ENCODE assay signal across 19 cellular contexts in genomic region chr2:223994562-223995162, GRCh38. TPM values are rescaled to one million over a fixed set of nuclear protein-coding genes. Genes with fewer than 3 reads are reported as not detected.
A peak's percentile ranks its signal among the peaks of the same experiment; 100 is the strongest.
DNase-seq lines count a peak whose midpoint lies in the region; ATAC-seq and TF ChIP-seq lines count a peak whose summit lies in the region.
"Had no signal": no experiment of that assay in that cellular context is flagged by ENCODE, and none has a peak within 500 bp of the region (broad histone marks: within the 10 kb centered on the region; RNA-seq: fewer than 3 reads in every experiment).

No MANE protein-coding gene starts in this region.

- H2AFZ ChIP-seq in trophoblast cell (ENCODE audit: insufficient read depth, low read length, poor library complexity) = no peak overlapping the region

- H3K4me1 ChIP-seq in endodermal cell (ENCODE audit: control insufficient read depth, insufficient read depth, low read length) (no peaks in the 10 kb centered on the region), trophoblast cell (ENCODE audit: control insufficient read depth in 1 of 2, insufficient read depth in 2 of 2, low read length in 2 of 2) (peaks cover 0 to 6% of the 10 kb centered on the region in 2 experiments)

- H4K91ac ChIP-seq in trophoblast cell (ENCODE audit: low read depth, low read length) = peak overlapping the region; percentile 4

- no peak overlapping the region for H4K12ac ChIP-seq in trophoblast cell (ENCODE audit: low read depth, low read length)

- H3K27me3 ChIP-seq in endodermal cell (ENCODE audit: control insufficient read depth, insufficient read depth, low read length, poor library complexity, severe bottlenecking) (no peaks in the 10 kb centered on the region), trophoblast cell (ENCODE audit: insufficient read depth, low read length) (no peaks in the 10 kb centered on the region)
- H3K27me3 ChIP-seq: gastrocnemius medialis had no signal

- no peak overlapping the region for H2BK120ac ChIP-seq in trophoblast cell (ENCODE audit: insufficient read depth, low read length, poor library complexity)

- no peaks in the 10 kb centered on the region for H3K9me3 Mint-ChIP-seq in activated T-cell treated with anti-CD3 and anti-CD28 coated beads, Interleukin-2, amount 50 U/mL, for 24 hours
- no peaks in the 10 kb centered on the region for H3K9me3 Mint-ChIP-seq in endodermal cell
- H3K9me3 Mint-ChIP-seq: activated T-helper 2 cell treated with anti-CD3 and anti-CD28 coated beads, Interferon-gamma antibody, Interleukin-2, Interleukin-4, amounts not matched to agents 10 μg/mL and 5 μg/mL and 100 μg/mL, durations not matched to agents 14 hours and 24 hours and 36 hours; CD4-positive, CD25-positive, alpha-beta regulatory T cell had no signal

- H3K4ac ChIP-seq in trophoblast cell (ENCODE audit: low read depth, low read length) = no peak overlapping the region

- no peak overlapping the region for H4K8ac ChIP-seq in trophoblast cell (ENCODE audit: low read depth, low read length)

- no peak for TF ChIP-seq CTCF in endodermal cell (conservative IDR thresholded peaks at IDR 0.05)

- H3K9ac ChIP-seq in endodermal cell (ENCODE audit: extremely low read depth, low read length, poor library complexity, severe bottlenecking) (no peak overlapping the region), trophoblast cell (ENCODE audit: low read length) (no peak overlapping the region)

- H3K18ac ChIP-seq in trophoblast cell (ENCODE audit: low read length) = no peak overlapping the region

- H3K27ac Mint-ChIP-seq in activated T-cell treated with anti-CD3 and anti-CD28 coated beads, Interleukin-2, amount 50 U/mL, for 24 hours = peak overlapping the region; percentile 79
- peak overlapping the region; percentile 16 for H3K27ac Mint-ChIP-seq in endodermal cell
- H3K27ac Mint-ChIP-seq: CD4-positive, CD25-positive, alpha-beta regulatory T cell had no signal

- WGBS in endodermal cell (ENCODE audit: insufficient coverage in 1 of 2, insufficient read length in 1 of 2), 2 experiments = 89 to 90% methylated on average over 2 to 4 of the region's 4 CpGs
- WGBS in trophoblast cell (ENCODE audit: extremely low coverage, insufficient coverage, insufficient read length) = no CpG with 5 or more reads among the region's 4 CpGs

- H3K4me3 ChIP-seq in endodermal cell (ENCODE audit: low read length) (no peak overlapping the region), trophoblast cell (ENCODE audit: low read depth, low read length) (no peak overlapping the region)
- H3K4me3 ChIP-seq: gastrocnemius medialis had no signal

- H3K9me3 ChIP-seq in endodermal cell (ENCODE audit: control insufficient read depth, low read length) = no peaks in the 10 kb centered on the region
- H3K9me3 ChIP-seq in trophoblast cell (ENCODE audit: insufficient read depth, low read depth, low read length) = no peaks in the 10 kb centered on the region
- H3K9me3 ChIP-seq: gastrocnemius medialis had no signal

- no peak overlapping the region for H2BK12ac ChIP-seq in trophoblast cell (ENCODE audit: low read length)

- H3K14ac ChIP-seq in trophoblast cell (ENCODE audit: low read length) = no peak overlapping the region

- in situ Hi-C loops in G401 (cut with HindIII; ENCODE audit: low sequenced_read_pairs) = no loop called here

- no peaks in the 10 kb centered on the region for H3K79me2 ChIP-seq in trophoblast cell (ENCODE audit: control insufficient read depth, insufficient read depth, low read length, poor library complexity)

- no peak overlapping the region for H3K4me3 Mint-ChIP-seq in activated T-cell treated with anti-CD3 and anti-CD28 coated beads, Interleukin-2, amount 50 U/mL, for 24 hours
- H3K4me3 Mint-ChIP-seq in endodermal cell = no peak overlapping the region
- H3K4me3 Mint-ChIP-seq: CD4-positive, CD25-positive, alpha-beta regulatory T cell had no signal

- H3K27me3 Mint-ChIP-seq in activated T-cell treated with anti-CD3 and anti-CD28 coated beads, Interleukin-2, amount 50 U/mL, for 24 hours = no peaks in the 10 kb centered on the region
- no peaks in the 10 kb centered on the region for H3K27me3 Mint-ChIP-seq in endodermal cell (ENCODE audit: insufficient read depth)

- ATAC-seq in HG02938 (IDR thresholded peaks at IDR 0.05; ENCODE audit: unreplicated experiment) = peak; percentile 42
- ATAC-seq in HG02763 (IDR thresholded peaks at IDR 0.05; ENCODE audit: unreplicated experiment) = no peak

- H3K27ac ChIP-seq in endodermal cell (ENCODE audit: low read depth, low read length) (no peak overlapping the region), trophoblast cell (ENCODE audit: low read depth, low read length) (no peak overlapping the region)
- H3K27ac ChIP-seq: gastrocnemius medialis, VCaP had no signal

- DNase-seq in activated T-cell treated with anti-CD3 and anti-CD28 coated beads, Interleukin-2, amount 50 U/mL, for 24 hours = no peak
- no peak for DNase-seq in activated T-cell treated with anti-CD3 and anti-CD28 coated beads, Interleukin-2, amount 50 U/mL, for 1 hour
- DNase-seq in endodermal cell (no peak), trophoblast cell (no peak), G401 (ENCODE audit: low spot score) (no peak), A172 (ENCODE audit: low spot score) (no peak)
- DNase-seq: activated CD8-positive, alpha-beta memory T cell treated with anti-CD3 and anti-CD28 coated beads for 24 hours; CD4-positive, CD25-positive, alpha-beta regulatory T cell; central memory CD4-positive, alpha-beta T cell; gastrocnemius medialis; NCI-H1436; NCI-H2171; NCI-H526 treated with DMSO at 0.1 percent for 48 hours; SIG-M5; stimulated activated CD8-positive, alpha-beta memory T cell treated with anti-CD3 and anti-CD28 coated beads, Interleukin-4, amount 100 ng/mL, for 48 hours had no signal

- H3K23ac ChIP-seq in trophoblast cell (ENCODE audit: low read length) = no peak overlapping the region

- H3K4me1 Mint-ChIP-seq in activated T-cell treated with anti-CD3 and anti-CD28 coated beads, Interleukin-2, amount 50 U/mL, for 24 hours (ENCODE audit: low read depth) = peaks cover 17% of the 10 kb centered on the region
- peaks cover 4% of the 10 kb centered on the region for H3K4me1 Mint-ChIP-seq in endodermal cell
- H3K4me1 Mint-ChIP-seq: CD4-positive, CD25-positive, alpha-beta regulatory T cell had no signal

- H3K36me3 Mint-ChIP-seq in activated T-cell treated with anti-CD3 and anti-CD28 coated beads, Interleukin-2, amount 50 U/mL, for 24 hours (ENCODE audit: low read depth) = peaks cover 19% of the 10 kb centered on the region
- H3K36me3 Mint-ChIP-seq in endodermal cell (ENCODE audit: low read depth) = peaks cover 73% of the 10 kb centered on the region
- H3K36me3 Mint-ChIP-seq: CD4-positive, CD25-positive, alpha-beta regulatory T cell had no signal

- H3K79me1 ChIP-seq in trophoblast cell (ENCODE audit: low read length) = no peaks in the 10 kb centered on the region

- no peak overlapping the region for H2BK5ac ChIP-seq in trophoblast cell (ENCODE audit: low read depth, low read length, poor library complexity)

- no peak overlapping the region for H2AK5ac ChIP-seq in trophoblast cell (ENCODE audit: low read length)

- H3K36me3 ChIP-seq in endodermal cell (ENCODE audit: control insufficient read depth, insufficient read depth, low read length) (peaks cover 99% of the 10 kb centered on the region), trophoblast cell (ENCODE audit: control insufficient read depth in 1 of 2, insufficient read depth in 2 of 2, low read length in 2 of 2) (peaks cover 7 to 16% of the 10 kb centered on the region in 2 experiments)
- H3K36me3 ChIP-seq: gastrocnemius medialis had no signal

- no peak overlapping the region for H3K4me2 ChIP-seq in trophoblast cell (ENCODE audit: low read length)

RNA-seq across cellular contexts. Expression of gene MRPL44, which starts 37.4 kb away (rescaled TPM):
- total RNA-seq in endodermal cell = 10 to 100 TPM; 38.7 to 43.4 TPM
- polyA plus RNA-seq in endodermal cell (2013, experiment 1 of 2) = 39.6 TPM
- 38.8 TPM for polyA plus RNA-seq in endodermal cell (2013, experiment 2 of 2)
- polyA plus RNA-seq in trophoblast cell (2013) = 28.2 and 28.9 TPM in 2 replicates
- total RNA-seq in G401 (2014; rRNA removed; shearing (Covaris generic)) = 67.1 and 97.6 TPM in 2 replicates
- total RNA-seq in A172 (2014; rRNA removed; shearing (Covaris generic)) = 63.1 and 69.4 TPM in 2 replicates

RNA-seq across cellular contexts. Expression of gene SERPINE2, which starts 44.4 kb away (rescaled TPM):
- 100 to 1,000 TPM; 257 to 386 TPM for total RNA-seq in endodermal cell
- polyA plus RNA-seq in endodermal cell (2013, experiment 1 of 2) = 226 TPM
- polyA plus RNA-seq in endodermal cell (2013, experiment 2 of 2) = 288 TPM
- polyA plus RNA-seq in trophoblast cell (2013) = 169 and 186 TPM in 2 replicates
- 0.06 and 0.20 TPM in 2 replicates for total RNA-seq in G401 (2014; rRNA removed; shearing (Covaris generic))
- 266 and 429 TPM in 2 replicates for total RNA-seq in A172 (2014; rRNA removed; shearing (Covaris generic))

RNA-seq across cellular contexts. Expression of gene WDFY1, which starts 49.5 kb away (rescaled TPM):
- total RNA-seq in endodermal cell = 10 to 100 TPM; 61.9 to 69.7 TPM
- polyA plus RNA-seq in endodermal cell (2013, experiment 1 of 2) = 49.0 TPM
- polyA plus RNA-seq in endodermal cell (2013, experiment 2 of 2) = 43.4 TPM
- 27.3 and 28.3 TPM in 2 replicates for polyA plus RNA-seq in trophoblast cell (2013)
- 84.2 and 108 TPM in 2 replicates for total RNA-seq in G401 (2014; rRNA removed; shearing (Covaris generic))
- 70.9 and 78.5 TPM in 2 replicates for total RNA-seq in A172 (2014; rRNA removed; shearing (Covaris generic))

Comparison
In these comparisons a context has a peak if more than half of its experiments do, and no peak if none do; other contexts are left out.
1. RNA of gene SERPINE2, which starts 44.4 kb away (total RNA-seq): 266 to 429 TPM in A172 and 257 to 386 TPM in endodermal cell; 0.06 to 0.20 TPM in G401; every median in the first group is over 100 times any median in the second.